ENCODE assay signal across 19 cellular contexts in genomic region chr3:127707777-127708438, GRCh38. TPM values are rescaled to one million over a fixed set of nuclear protein-coding genes. Genes with fewer than 3 reads are reported as not detected.
DNase-seq lines count a peak whose midpoint lies in the region; ATAC-seq and TF ChIP-seq lines count a peak whose summit lies in the region.
"Had no signal": no experiment of that assay in that cellular context is flagged by ENCODE, and none has a peak within 500 bp of the region (broad histone marks: within the 10 kb centered on the region; RNA-seq: fewer than 3 reads in every experiment).

No MANE protein-coding gene starts in this region.

- H3K4me3 ChIP-seq in right atrium auricular region (no peak overlapping the region), uterus (no peak overlapping the region)
- H3K4me3 ChIP-seq: A549, left lung had no signal

- peaks cover 9% of the 10 kb centered on the region for H3K27me3 Mint-ChIP-seq in activated naive CD8-positive, alpha-beta T cell treated with anti-CD3 and anti-CD28 coated beads, Interleukin-2, amount 10 ng/mL, durations not matched to agents 7 days and 5 days
- H3K27me3 Mint-ChIP-seq in activated naive CD8-positive, alpha-beta T cell treated with anti-CD3 and anti-CD28 coated beads, Interleukin-2, amount 50 U/mL, for 24 hours = no peaks in the 10 kb centered on the region

- H3K9me3 ChIP-seq in right atrium auricular region (no peaks in the 10 kb centered on the region), uterus (no peaks in the 10 kb centered on the region)
- H3K9me3 ChIP-seq: left lung had no signal

- TF ChIP-seq CTCF in right atrium auricular region (IDR thresholded peaks at IDR 0.05) = no peak
- no peak for TF ChIP-seq CTCF in uterus (IDR thresholded peaks at IDR 0.05)

- H3K27me3 ChIP-seq in right atrium auricular region = no peaks in the 10 kb centered on the region
- no peaks in the 10 kb centered on the region for H3K27me3 ChIP-seq in uterus
- H3K27me3 ChIP-seq: left lung had no signal

- POLR2A ChIA-PET in activated naive CD8-positive, alpha-beta T cell treated with anti-CD3 and anti-CD28 coated beads, Interleukin-2, amount 10 ng/mL, durations not matched to agents 7 days and 5 days (lab: Charles Lee) = no interaction called here

- H3K36me3 Mint-ChIP-seq in activated naive CD8-positive, alpha-beta T cell treated with anti-CD3 and anti-CD28 coated beads, Interleukin-2, amount 10 ng/mL, durations not matched to agents 7 days and 5 days = no peaks in the 10 kb centered on the region
- peaks cover 4% of the 10 kb centered on the region for H3K36me3 Mint-ChIP-seq in activated naive CD8-positive, alpha-beta T cell treated with anti-CD3 and anti-CD28 coated beads, Interleukin-2, amount 50 U/mL, for 24 hours (ENCODE audit: low read depth)
- H3K36me3 Mint-ChIP-seq: activated CD4-positive, alpha-beta memory T cell treated with anti-CD3 and anti-CD28 coated beads for 36 hours had no signal

- H3K27ac ChIP-seq in right atrium auricular region (peak overlapping the region; percentile 57 to 78), uterus (peak overlapping the region; percentile 5 to 44)

- intact Hi-C loops in posterior vena cava (cut with DNase I) (no loop called here), uterus (cut with DNase I; ENCODE audit: low total_unique reads) (no loop called here)

- TF ChIP-seq POLR2A in uterus (IDR thresholded peaks at IDR 0.05) = no peak

- no peak overlapping the region for H3K27ac Mint-ChIP-seq in activated naive CD8-positive, alpha-beta T cell treated with anti-CD3 and anti-CD28 coated beads, Interleukin-2, amount 10 ng/mL, durations not matched to agents 7 days and 5 days
- H3K27ac Mint-ChIP-seq in activated naive CD8-positive, alpha-beta T cell treated with anti-CD3 and anti-CD28 coated beads, Interleukin-2, amount 50 U/mL, for 24 hours = no peak overlapping the region
- H3K27ac Mint-ChIP-seq: activated CD4-positive, alpha-beta memory T cell treated with anti-CD3 and anti-CD28 coated beads for 36 hours had no signal

- no peak overlapping the region for H3K4me3 Mint-ChIP-seq in activated naive CD8-positive, alpha-beta T cell treated with anti-CD3 and anti-CD28 coated beads, Interleukin-2, amount 10 ng/mL, durations not matched to agents 7 days and 5 days
- no peak overlapping the region for H3K4me3 Mint-ChIP-seq in activated naive CD8-positive, alpha-beta T cell treated with anti-CD3 and anti-CD28 coated beads, Interleukin-2, amount 50 U/mL, for 24 hours
- H3K4me3 Mint-ChIP-seq: activated CD4-positive, alpha-beta memory T cell treated with anti-CD3 and anti-CD28 coated beads for 36 hours had no signal

- DNase-seq in activated naive CD8-positive, alpha-beta T cell treated with anti-CD3 and anti-CD28 coated beads, Interleukin-2, amount 10 ng/mL, durations not matched to agents 7 days and 5 days = peak; percentile 9
- DNase-seq in activated naive CD8-positive, alpha-beta T cell treated with anti-CD3 and anti-CD28 coated beads, Interleukin-2, amount 50 U/mL, for 24 hours = no peak
- DNase-seq in right atrium auricular region (ENCODE audit: low spot score) (no peak), posterior vena cava (ENCODE audit: low spot score) (peak; percentile 45), uterus (peak in 1 of 2 donors; percentile 14), NCI-H187 (lab: John Stamatoyannopoulos, UW) (no peak)
- no peak for DNase-seq in central memory CD4-positive, alpha-beta T cell
- DNase-seq: activated CD4-positive, alpha-beta memory T cell treated with anti-CD3 and anti-CD28 coated beads for 36 hours; activated T-cell treated with anti-CD3 and anti-CD28 coated beads, Interleukin-2, amount 50 U/mL, for 48 hours; DMS53; NCI-H1930; NCI-H510A treated with DMSO at 0.1 percent for 48 hours; OCI-M1; stimulated activated CD4-positive, alpha-beta T cell treated with anti-CD3 and anti-CD28 coated beads, Interleukin-1b, Interleukin-23, amount 100 ng/mL, for 48 hours; trophoblast cell had no signal

- H3K4me1 Mint-ChIP-seq in activated naive CD8-positive, alpha-beta T cell treated with anti-CD3 and anti-CD28 coated beads, Interleukin-2, amount 10 ng/mL, durations not matched to agents 7 days and 5 days = peaks cover 3% of the 10 kb centered on the region
- H3K4me1 Mint-ChIP-seq in activated naive CD8-positive, alpha-beta T cell treated with anti-CD3 and anti-CD28 coated beads, Interleukin-2, amount 50 U/mL, for 24 hours = no peaks in the 10 kb centered on the region

- H3K9me3 Mint-ChIP-seq in activated naive CD8-positive, alpha-beta T cell treated with anti-CD3 and anti-CD28 coated beads, Interleukin-2, amount 10 ng/mL, durations not matched to agents 7 days and 5 days = no peaks in the 10 kb centered on the region
- H3K9me3 Mint-ChIP-seq in activated naive CD8-positive, alpha-beta T cell treated with anti-CD3 and anti-CD28 coated beads, Interleukin-2, amount 50 U/mL, for 24 hours = peaks cover 5% of the 10 kb centered on the region

- H3K4me1 ChIP-seq in right atrium auricular region (peaks cover 0 to 62% of the 10 kb centered on the region in 2 donors), uterus (no peaks in the 10 kb centered on the region)

- no peak for ATAC-seq in activated naive CD8-positive, alpha-beta T cell treated with anti-CD3 and anti-CD28 coated beads, Interleukin-2, amount 10 ng/mL, durations not matched to agents 7 days and 5 days (ENCODE audit: low read depth)
- no peak for ATAC-seq in activated naive CD8-positive, alpha-beta T cell treated with anti-CD3 and anti-CD28 coated beads, Interleukin-2, amount 50 U/mL, for 24 hours
- ATAC-seq in GM19351 (IDR thresholded peaks at IDR 0.05; ENCODE audit: unreplicated experiment) = no peak
- ATAC-seq: A549, left lung, SK-N-SH treated with all-trans-retinoic acid at 6 μM for 48 hours had no signal

- H3K36me3 ChIP-seq in right atrium auricular region (peaks cover 4% of the 10 kb centered on the region), uterus (no peaks in the 10 kb centered on the region)

RNA-seq across cellular contexts. Expression of gene ABTB1, which starts 35.2 kb away (rescaled TPM):
- total RNA-seq in activated naive CD8-positive, alpha-beta T cell treated with anti-CD3 and anti-CD28 coated beads, Interleukin-2, amount 10 ng/mL, durations not matched to agents 7 days and 5 days = 10 to 100 TPM; 63.4 to 65.5 TPM
- total RNA-seq in right atrium auricular region (10 to 100 TPM; 14.9 to 16.9 TPM), posterior vena cava (10 to 100 TPM; 27.7 to 28.9 TPM), uterus (10 to 100 TPM; 14.4 to 42.8 (median 28.8) TPM)

Comparison
In these comparisons a context has a peak if more than half of its experiments do, and no peak if none do; other contexts are left out.
1. DNase-seq: peak in activated naive CD8-positive, alpha-beta T cell treated with anti-CD3 and anti-CD28 coated beads, Interleukin-2, amount 10 ng/mL, durations not matched to agents 7 days and 5 days (single experiment) and posterior vena cava (single experiment); none in activated naive CD8-positive, alpha-beta T cell treated with anti-CD3 and anti-CD28 coated beads, Interleukin-2, amount 50 U/mL, for 24 hours (single experiment), right atrium auricular region (single experiment), NCI-H187 (0 of 2) and central memory CD4-positive, alpha-beta T cell (single experiment).